Comparison of ENCODE assay signal across 11 cellular contexts in genomic region chr1:59743324-59744108, GRCh38.
DNase-seq lines count a peak whose midpoint lies in the region; ATAC-seq and TF ChIP-seq lines count a peak whose summit lies in the region.
"Had no signal": no experiment of that assay in that cellular context is flagged by ENCODE, and none has a peak within 500 bp of the region (broad histone marks: within the 10 kb centered on the region; RNA-seq: fewer than 3 reads in every experiment).

No MANE protein-coding gene starts in this region.

- no peak overlapping the region for H3K14ac ChIP-seq in H9 (ENCODE audit: insufficient read depth, low read length)

- no peaks in the 10 kb centered on the region for H3K36me3 ChIP-seq in muscle layer of duodenum (ENCODE audit: control insufficient read depth in 1 of 2, insufficient read depth in 2 of 2, low read length in 2 of 2)
- no peaks in the 10 kb centered on the region for H3K36me3 ChIP-seq in uterus

- no peak overlapping the region for H2AK5ac ChIP-seq in H9 (ENCODE audit: insufficient read length, low read length)

- H3K4me3 Mint-ChIP-seq in H9: no peak overlapping the region
- H3K4me3 Mint-ChIP-seq: activated naive CD8-positive, alpha-beta T cell treated with anti-CD3 and anti-CD28 coated beads, Interleukin-2, amount 10 ng/mL, durations not matched to agents 7 days and 5 days had no signal

- H2BK15ac ChIP-seq in H9 (ENCODE audit: low read depth, low read length): no peak overlapping the region

- no peaks in the 10 kb centered on the region for H3K36me3 Mint-ChIP-seq in H9 (ENCODE audit: insufficient read depth in 1 of 3, low read depth in 3 of 3)

- TF ChIP-seq POLR2A in uterus (IDR thresholded peaks at IDR 0.05): no peak

- H3K18ac ChIP-seq in H9 (ENCODE audit: insufficient read length, low read depth, low read length): no peak overlapping the region

- no peak overlapping the region for H3K4me2 ChIP-seq in H9 (ENCODE audit: insufficient read depth, insufficient read length, low read length)

- H4K5ac ChIP-seq in H9 (ENCODE audit: insufficient read length, low read depth, low read length): no peak overlapping the region

- no peak overlapping the region for H4K8ac ChIP-seq in H9 (replicated peaks; ENCODE audit: insufficient read length, low read depth, low read length)

- H2BK120ac ChIP-seq in H9 (ENCODE audit: low read depth, low read length, poor library complexity, severe bottlenecking): no peak overlapping the region

- H2BK5ac ChIP-seq in H9 (ENCODE audit: insufficient read length, low read length): no peak overlapping the region

- no CpG with 5 or more reads among the region's 3 CpGs for WGBS in H9 (ENCODE audit: extremely low coverage, insufficient read length, low lambda C conversion rate)

- H3K23ac ChIP-seq in H9 (ENCODE audit: insufficient read length, low read depth, low read length): no peak overlapping the region

- H3K56ac ChIP-seq in H9 (ENCODE audit: insufficient read length, low read depth, low read length): no peak overlapping the region

- H3T11ph ChIP-seq in H9 (ENCODE audit: low read length): no peak overlapping the region

- H4K20me1 ChIP-seq in H9 (ENCODE audit: control insufficient read depth, insufficient read depth, insufficient read length): no peaks in the 10 kb centered on the region

- H3K9ac ChIP-seq in H9 (ENCODE audit: extremely low read depth, insufficient read length, low read length): no peak overlapping the region

- peaks cover 2 to 3% of the 10 kb centered on the region in 2 experiments; a peak in 2 of 4 replicates for H3K4me1 Mint-ChIP-seq in H9

- H3K4ac ChIP-seq in H9 (ENCODE audit: low read depth, low read length): no peak overlapping the region

- H3K27ac Mint-ChIP-seq in H9: no peak overlapping the region
- H3K27ac Mint-ChIP-seq: activated naive CD8-positive, alpha-beta T cell treated with anti-CD3 and anti-CD28 coated beads, Interleukin-2, amount 10 ng/mL, durations not matched to agents 7 days and 5 days had no signal

- no peaks in the 10 kb centered on the region for H3K23me2 ChIP-seq in H9 (ENCODE audit: insufficient read length, low read depth, low read length, poor library complexity, severe bottlenecking)

- no peak overlapping the region for H4K91ac ChIP-seq in H9 (ENCODE audit: insufficient read length, low read depth, low read length)

- H3K27ac ChIP-seq in muscle layer of duodenum (ENCODE audit: low read length) (peak overlapping the region; percentile 17), uterus (peak overlapping the region; percentile 57 to 84), H9 (ENCODE audit: insufficient read length, low read depth, low read length) (no peak overlapping the region)

- H2AFZ ChIP-seq in H9 (ENCODE audit: low read length): no peak overlapping the region

- no peaks in the 10 kb centered on the region for H3K9me3 ChIP-seq in muscle layer of duodenum (ENCODE audit: control insufficient read depth in 1 of 2, low read length in 2 of 2)
- no peaks in the 10 kb centered on the region for H3K9me3 ChIP-seq in uterus
- H3K9me3 ChIP-seq in H9 (ENCODE audit: control insufficient read depth, low read depth, low read length): no peaks in the 10 kb centered on the region

- TF ChIP-seq CTCF in fibroblast of pulmonary artery (IDR thresholded peaks at IDR 0.05; ENCODE audit: low read length, missing control alignments): no peak
- no peak for TF ChIP-seq CTCF in uterus (IDR thresholded peaks at IDR 0.05)
- no peak for TF ChIP-seq CTCF in H9 (conservative IDR thresholded peaks at IDR 0.05)

- no peaks in the 10 kb centered on the region for H3K79me2 ChIP-seq in H9 (ENCODE audit: insufficient read depth, low read length)

- H3K27me3 ChIP-seq in muscle layer of duodenum (ENCODE audit: low read depth, low read length) (no peaks in the 10 kb centered on the region), uterus (no peaks in the 10 kb centered on the region), H9 (ENCODE audit: insufficient read depth, low read length) (no peaks in the 10 kb centered on the region)

- H3K4me1 ChIP-seq in muscle layer of duodenum (ENCODE audit: control insufficient read depth in 1 of 2, insufficient read depth in 2 of 2, low read length in 2 of 2): no peaks in the 10 kb centered on the region
- no peaks in the 10 kb centered on the region for H3K4me1 ChIP-seq in uterus
- H3K4me1 ChIP-seq in H9 (ENCODE audit: insufficient read depth, low read length): no peaks in the 10 kb centered on the region

- H3K4me3 ChIP-seq in fibroblast of pulmonary artery (replicated peaks; ENCODE audit: low read depth, low read length): no peak overlapping the region
- no peak overlapping the region for H3K4me3 ChIP-seq in muscle layer of duodenum (ENCODE audit: low read depth in 1 of 2, low read length in 2 of 2)
- no peak overlapping the region for H3K4me3 ChIP-seq in uterus

- no peaks in the 10 kb centered on the region for H3K9me3 Mint-ChIP-seq in H9

- no peak overlapping the region for H2BK12ac ChIP-seq in H9 (ENCODE audit: insufficient read length, low read depth, low read length)

- intact Hi-C loops in uterus (cut with DNase I; ENCODE audit: low total_unique reads): no loop called here

- no peak for ATAC-seq in HG02973 (IDR thresholded peaks at IDR 0.05; ENCODE audit: unreplicated experiment)
- ATAC-seq in GM21390 (IDR thresholded peaks at IDR 0.05; ENCODE audit: unreplicated experiment): no peak

- H3K79me1 ChIP-seq in H9 (ENCODE audit: insufficient read depth, low read depth, low read length, poor library complexity, severe bottlenecking): no peaks in the 10 kb centered on the region

- no peak overlapping the region for H2BK20ac ChIP-seq in H9 (ENCODE audit: low read depth, low read length, poor library complexity, severe bottlenecking)

- H3K27me3 Mint-ChIP-seq in H9 (ENCODE audit: low read depth): no peaks in the 10 kb centered on the region
- H3K27me3 Mint-ChIP-seq: activated naive CD8-positive, alpha-beta T cell treated with anti-CD3 and anti-CD28 coated beads, Interleukin-2, amount 10 ng/mL, durations not matched to agents 7 days and 5 days had no signal

- DNase-seq in UCSD-AML1 (lab: John Stamatoyannopoulos, UW; ENCODE audit: unreplicated experiment) (peak; percentile 13), fibroblast of pulmonary artery (ENCODE audit: low read depth) (peak; percentile 87), uterus (no peak), H9 (no peak)
- DNase-seq: activated naive CD8-positive, alpha-beta T cell treated with anti-CD3 and anti-CD28 coated beads, Interleukin-2, amount 10 ng/mL, durations not matched to agents 7 days and 5 days; EL; NCI-H2081; RPMI8226 had no signal

Comparison
In these comparisons a context has a peak if more than half of its experiments do, and no peak if none do; other contexts are left out.
1. DNase-seq: peak in UCSD-AML1 (single experiment) and fibroblast of pulmonary artery (single experiment); none in uterus (0 of 2) and H9 (single experiment).